Comparison of ENCODE assay signal across 8 cellular contexts in genomic region chr19:56121180-56122167, GRCh38. TPM values are rescaled to one million over a fixed set of nuclear protein-coding genes. Genes with fewer than 3 reads are reported as not detected.
A peak's percentile ranks its signal among the peaks of the same experiment; 100 is the strongest.
DNase-seq lines count a peak whose midpoint lies in the region; ATAC-seq and TF ChIP-seq lines count a peak whose summit lies in the region.

ZNF787 (minus strand) TSS chr19:56121295; CDS start chr19:56103217, 18,078 bp downstream.

- H3K27ac Mint-ChIP-seq in progenitor cell of endocrine pancreas: peak within 1 kb of the TSS; percentile 90

- intact Hi-C loops in T-helper 1 cell treated with Interleukin-12 subunit alpha and Interleukin-12 subunit beta and Interleukin-4 antibody, amounts not matched to agents 30 ng/mL and 1 ng/mL, for 36 hours (cut with micrococcal nuclease): loop anchor here (1.0 to 5.0 kb wide), 8 partner anchors 20 to 1984 kb away; partner anchors contain the start of genes CNOT3, EPN1, MBOAT7 and U2AF2
- intact Hi-C loops in heart right ventricle (cut with DNase I): loop anchor here in 4 of 10 donors (1.0 kb wide), 1 partner anchor 19 kb away; no protein-coding TSS in a partner anchor

- H3K4me3 Mint-ChIP-seq in progenitor cell of endocrine pancreas (ENCODE audit: low read depth): peak within 1 kb of the TSS; percentile 81

- H3K4me3 ChIP-seq in heart right ventricle (peak within 1 kb of the TSS; percentile 63 to 93 (median 83)), urinary bladder (ENCODE audit: low read depth, low read length) (peak within 1 kb of the TSS; percentile 74)

- no peaks in the 10 kb centered on the region for H3K36me3 Mint-ChIP-seq in progenitor cell of endocrine pancreas (ENCODE audit: insufficient read depth)

- 5% methylated on average over 68 to 74 of the region's 74 CpGs for WGBS in heart right ventricle, 2 donors
- 5% methylated on average over 74 of the region's 74 CpGs for whole genome bisulfite sequencing in urinary bladder

- H3K27me3 Mint-ChIP-seq in progenitor cell of endocrine pancreas: no peaks in the 10 kb centered on the region

- in situ Hi-C loops in GM13976 (cut with MboI; ENCODE audit: low sequenced_read_pairs, unreplicated experiment): no loop called here

- H3K36me3 ChIP-seq in heart right ventricle (peaks cover 0 to 7% (median 0%) of the 10 kb centered on the region in 9 donors), urinary bladder (ENCODE audit: insufficient read depth) (no peaks in the 10 kb centered on the region)

- H3K4me1 ChIP-seq in heart right ventricle (peaks cover 18 to 45% (median 38%) of the 10 kb centered on the region in 9 donors), urinary bladder (ENCODE audit: insufficient read depth) (peaks cover 4% of the 10 kb centered on the region)

- peaks cover 15% of the 10 kb centered on the region for H3K4me1 Mint-ChIP-seq in progenitor cell of endocrine pancreas (ENCODE audit: low read depth)

- DNase-seq in GM13976 (ENCODE audit: low spot score): peak; percentile 97
- DNase-seq in NCI-H146 treated with DMSO at 0.1 percent for 48 hours (lab: John Stamatoyannopoulos, UW; ENCODE audit: unreplicated experiment): peak; percentile 89
- DNase-seq in amniotic epithelial cell (ENCODE audit: low read depth): peak; percentile 95
- DNase-seq in heart right ventricle: peak; percentile 97 to 99
- DNase-seq in progenitor cell of endocrine pancreas (ENCODE audit: low spot score, unreplicated experiment): peak; percentile 99

- no peaks in the 10 kb centered on the region for H3K9me3 Mint-ChIP-seq in progenitor cell of endocrine pancreas (ENCODE audit: low read depth)

- TF ChIP-seq CTCF in GM13976 (IDR thresholded peaks at IDR 0.05; ENCODE audit: borderline replicate concordance, control extremely low read depth, extremely low read depth, insufficient read depth, missing control alignments) (no peak), heart right ventricle (IDR thresholded peaks at IDR 0.05) (peak in 1 of 9 donors; percentile 21), progenitor cell of endocrine pancreas (IDR thresholded peaks at IDR 0.05; ENCODE audit: unreplicated experiment) (no peak)

- no peaks in the 10 kb centered on the region for H3K9me3 ChIP-seq in heart right ventricle

- H3K27ac ChIP-seq in heart right ventricle (peak within 1 kb of the TSS; percentile 94 to 100 (median 96)), urinary bladder (ENCODE audit: low read depth) (peak within 1 kb of the TSS; percentile 83)

- ATAC-seq in HG02870 (IDR thresholded peaks at IDR 0.05; ENCODE audit: unreplicated experiment): peak; percentile 75
- peak; percentile 91 to 97 (median 96) for ATAC-seq in heart right ventricle

- no peaks in the 10 kb centered on the region for H3K27me3 ChIP-seq in heart right ventricle

RNA-seq across cellular contexts. Expression of gene ZNF787, which starts in this region (rescaled TPM):
- total RNA-seq in T-helper 1 cell treated with Interleukin-12 subunit alpha and Interleukin-12 subunit beta and Interleukin-4 antibody, amounts not matched to agents 30 ng/mL and 1 ng/mL, for 36 hours: 32.4 and 34.8 TPM in 2 replicates
- 10 to 100 TPM; 18.5 to 47.2 (median 25.7) TPM for total RNA-seq in heart right ventricle
- 10 to 100 TPM; 42.3 to 42.8 TPM for polyA plus RNA-seq in heart right ventricle
- 33.9 and 34.3 TPM in 2 replicates for total RNA-seq in progenitor cell of endocrine pancreas
- 13.3 TPM for total RNA-seq in urinary bladder
- polyA plus RNA-seq in urinary bladder: 30.9 TPM

Comparison
In these comparisons a context has a peak if more than half of its experiments do, and no peak if none do; other contexts are left out.
1. Peak in every context shown above with its lines: DNase-seq, ATAC-seq, H3K4me3 ChIP-seq and H3K27ac ChIP-seq.